ENCODE assay signal across 11 cellular contexts in genomic region chr1:16014509-16015482, GRCh38. TPM values are rescaled to one million over a fixed set of nuclear protein-coding genes. Genes with fewer than 3 reads are reported as not detected.
DNase-seq lines count a peak whose midpoint lies in the region; ATAC-seq and TF ChIP-seq lines count a peak whose summit lies in the region.
"Had no signal": no experiment of that assay in that cellular context is flagged by ENCODE, and none has a peak within 500 bp of the region (broad histone marks: within the 10 kb centered on the region; RNA-seq: fewer than 3 reads in every experiment).

No MANE protein-coding gene starts in this region.

- CTCF ChIA-PET in HEK293T (lab: Yijun Ruan, JAX), result no interaction called here

- TF ChIP-seq CTCF in natural killer cell (IDR thresholded peaks at IDR 0.05) (no peak), chondrocyte (IDR thresholded peaks at IDR 0.05) (no peak), nephron (IDR thresholded peaks at IDR 0.05; ENCODE audit: unreplicated experiment in 3 of 3) (no peak), vagina (IDR thresholded peaks at IDR 0.05) (no peak)

- intact Hi-C loops in natural killer cell (cut with micrococcal nuclease) (no loop called here), vagina (cut with DNase I) (no loop called here)

- H3K4me1 Mint-ChIP-seq in natural killer cell (peaks cover 0 to 11% of the 10 kb centered on the region in 2 donors), chondrocyte (ENCODE audit: low read depth) (peaks cover 69% of the 10 kb centered on the region), nephron (peaks cover 58% of the 10 kb centered on the region)
- peaks cover 0 to 3% of the 10 kb centered on the region in 2 donors for H3K4me1 Mint-ChIP-seq in natural killer cell treated with Interleukin-12 subunit alpha and Interleukin-12 subunit beta and Interleukin-15 and Interleukin-18, amount 100 ng/mL, for 72 hours (ENCODE audit: low read depth in 2 of 2)

- H3K4me3 Mint-ChIP-seq in natural killer cell (peak overlapping the region; percentile 21), chondrocyte (ENCODE audit: unreplicated experiment) (peak overlapping the region; percentile 39), nephron (peak overlapping the region; percentile 60 to 66 (median 66))
- no peak overlapping the region for H3K4me3 Mint-ChIP-seq in natural killer cell treated with Interleukin-12 subunit alpha and Interleukin-12 subunit beta and Interleukin-15 and Interleukin-18, amount 100 ng/mL, for 72 hours
- H3K4me3 Mint-ChIP-seq: activated T-helper 1 cell treated with anti-CD3 and anti-CD28 coated beads, Interleukin-12 subunit alpha, Interleukin-12 subunit beta, Interleukin-2, Interleukin-4 antibody, amounts not matched to agents 30 ng/mL and 10 ng/mL and 1 ng/mL, durations not matched to agents 14 hours and 24 hours and 36 hours had no signal

- peaks cover 66% of the 10 kb centered on the region for H3K4me1 ChIP-seq in vagina

- H3K9me3 Mint-ChIP-seq in natural killer cell (no peaks in the 10 kb centered on the region), chondrocyte (ENCODE audit: low read depth) (no peaks in the 10 kb centered on the region), nephron (no peaks in the 10 kb centered on the region)
- no peaks in the 10 kb centered on the region for H3K9me3 Mint-ChIP-seq in natural killer cell treated with Interleukin-12 subunit alpha and Interleukin-12 subunit beta and Interleukin-15 and Interleukin-18, amount 100 ng/mL, for 72 hours
- H3K9me3 Mint-ChIP-seq: activated T-helper 1 cell treated with anti-CD3 and anti-CD28 coated beads, Interleukin-12 subunit alpha, Interleukin-12 subunit beta, Interleukin-2, Interleukin-4 antibody, amounts not matched to agents 30 ng/mL and 10 ng/mL and 1 ng/mL, durations not matched to agents 14 hours and 24 hours and 36 hours; endodermal cell had no signal

- H3K4me3 ChIP-seq in vagina, result no peak overlapping the region

- no peaks in the 10 kb centered on the region for H3K36me3 ChIP-seq in vagina

- H3K27ac ChIP-seq in vagina (peak overlapping the region; percentile 94), caudate nucleus (ENCODE audit: low read depth, low read length) (no peak overlapping the region)

- ATAC-seq in natural killer cell, result no peak
- no peak for ATAC-seq in natural killer cell treated with Interleukin-12 subunit alpha and Interleukin-12 subunit beta and Interleukin-15 and Interleukin-18, amount 100 ng/mL, for 72 hours

- no peaks in the 10 kb centered on the region for H3K27me3 ChIP-seq in vagina

- no peak for TF ChIP-seq POLR2A in vagina (IDR thresholded peaks at IDR 0.05)

- POLR2A ChIA-PET in HEK293T (lab: Yijun Ruan, JAX), result interaction anchor here (1.0 kb wide), 1 partner anchor 39 kb away, joined by 3 read pairs; the partner anchor contains the start of gene ZBTB17

- H3K27me3 Mint-ChIP-seq in natural killer cell (ENCODE audit: low read depth in 2 of 2) (no peaks in the 10 kb centered on the region), chondrocyte (ENCODE audit: low read depth) (no peaks in the 10 kb centered on the region), nephron (ENCODE audit: low read depth) (peaks cover 5% of the 10 kb centered on the region)
- H3K27me3 Mint-ChIP-seq in natural killer cell treated with Interleukin-12 subunit alpha and Interleukin-12 subunit beta and Interleukin-15 and Interleukin-18, amount 100 ng/mL, for 72 hours, result peaks cover 0 to 2% of the 10 kb centered on the region in 2 donors

- H3K36me3 Mint-ChIP-seq in natural killer cell (no peaks in the 10 kb centered on the region), chondrocyte (ENCODE audit: low read depth) (peaks cover 4% of the 10 kb centered on the region), nephron (ENCODE audit: low read depth) (no peaks in the 10 kb centered on the region)
- H3K36me3 Mint-ChIP-seq in natural killer cell treated with Interleukin-12 subunit alpha and Interleukin-12 subunit beta and Interleukin-15 and Interleukin-18, amount 100 ng/mL, for 72 hours, result no peaks in the 10 kb centered on the region

- H3K9me3 ChIP-seq in vagina, result no peaks in the 10 kb centered on the region

- DNase-seq in natural killer cell, result no peak
- DNase-seq in natural killer cell treated with Interleukin-12 subunit alpha and Interleukin-12 subunit beta and Interleukin-15 and Interleukin-18, amount 100 ng/mL, for 72 hours (ENCODE audit: low spot score), result no peak
- peak; percentile 63 for DNase-seq in chondrocyte (ENCODE audit: low spot score)
- no peak for DNase-seq in vagina (ENCODE audit: extremely low spot score in 2 of 2)
- DNase-seq in caudate nucleus (lab: John Stamatoyannopoulos, UW), result no peak
- DNase-seq in T-helper 9 cell, result no peak
- no peak for DNase-seq in HEK293T (ENCODE audit: extremely low spot score)
- DNase-seq: AML-193, endodermal cell had no signal

- H3K27ac Mint-ChIP-seq in natural killer cell, result peak overlapping the region; percentile 26 to 87
- H3K27ac Mint-ChIP-seq in natural killer cell treated with Interleukin-12 subunit alpha and Interleukin-12 subunit beta and Interleukin-15 and Interleukin-18, amount 100 ng/mL, for 72 hours, result peak overlapping the region in 1 of 2 donors; percentile 47
- H3K27ac Mint-ChIP-seq in chondrocyte (ENCODE audit: unreplicated experiment), result peak overlapping the region; percentile 92
- H3K27ac Mint-ChIP-seq in nephron, result peak overlapping the region; percentile 86 to 92 (median 88)
- H3K27ac Mint-ChIP-seq: activated T-helper 1 cell treated with anti-CD3 and anti-CD28 coated beads, Interleukin-12 subunit alpha, Interleukin-12 subunit beta, Interleukin-2, Interleukin-4 antibody, amounts not matched to agents 30 ng/mL and 10 ng/mL and 1 ng/mL, durations not matched to agents 14 hours and 24 hours and 36 hours; endodermal cell had no signal

TF ChIP-seq in HEK293T, 16 proteins besides CTCF, POLR2A, EP300 and RAD21:
- no peak for TF ChIP-seq PKNOX1 (IDR thresholded peaks at IDR 0.05)
- no peak for TF ChIP-seq ELF4 (IDR thresholded peaks at IDR 0.05)
- TF ChIP-seq ZNF384 (IDR thresholded peaks at IDR 0.05), result no peak
- TF ChIP-seq NFRKB (IDR thresholded peaks at IDR 0.05), result no peak
- no peak for TF ChIP-seq TARDBP (IDR thresholded peaks at IDR 0.05)
- TF ChIP-seq SP1 (IDR thresholded peaks at IDR 0.05), result no peak
- TF ChIP-seq SUZ12 (IDR thresholded peaks at IDR 0.05), result no peak
- no peak for TF ChIP-seq LEF1 (IDR thresholded peaks at IDR 0.05; ENCODE audit: borderline replicate concordance)
- TF ChIP-seq ARNT (IDR thresholded peaks at IDR 0.05), result no peak
- TF ChIP-seq L3MBTL2 (conservative IDR thresholded peaks at IDR 0.05), result no peak

RNA-seq across cellular contexts. Expression of gene HSPB7, which starts 3.0 kb away (rescaled TPM):
- total RNA-seq in natural killer cell, result not detected
- not detected for total RNA-seq in natural killer cell treated with Interleukin-12 subunit alpha and Interleukin-12 subunit beta and Interleukin-15 and Interleukin-18, amount 100 ng/mL, for 72 hours
- 61.2 to 160 TPM (median 160 TPM) in 3 replicates for total RNA-seq in chondrocyte
- total RNA-seq in vagina, result 19.4 TPM
- total RNA-seq: activated T-helper 1 cell treated with anti-CD3 and anti-CD28 coated beads, Interleukin-12 subunit alpha, Interleukin-12 subunit beta, Interleukin-2, Interleukin-4 antibody, amounts not matched to agents 30 ng/mL and 10 ng/mL and 1 ng/mL, durations not matched to agents 14 hours and 24 hours and 36 hours had no signal

RNA-seq across cellular contexts. Expression of gene CLCNKA, which starts 7.0 kb away (rescaled TPM):
- under 1 TPM in 2 of 3 donors, not detected in 1; 0.16 to 0.33 TPM for total RNA-seq in natural killer cell
- total RNA-seq in natural killer cell treated with Interleukin-12 subunit alpha and Interleukin-12 subunit beta and Interleukin-15 and Interleukin-18, amount 100 ng/mL, for 72 hours, result under 1 TPM in 1 of 2 donors, not detected in 1; 0.24 TPM
- total RNA-seq in chondrocyte, result 0.12 to 0.31 TPM (median 0.21 TPM) in 3 replicates
- total RNA-seq in vagina, result 0.25 TPM
- total RNA-seq: activated T-helper 1 cell treated with anti-CD3 and anti-CD28 coated beads, Interleukin-12 subunit alpha, Interleukin-12 subunit beta, Interleukin-2, Interleukin-4 antibody, amounts not matched to agents 30 ng/mL and 10 ng/mL and 1 ng/mL, durations not matched to agents 14 hours and 24 hours and 36 hours had no signal

RNA-seq across cellular contexts. Expression of gene SRARP, which starts 10.8 kb away (rescaled TPM):
- not detected for total RNA-seq in natural killer cell
- total RNA-seq in natural killer cell treated with Interleukin-12 subunit alpha and Interleukin-12 subunit beta and Interleukin-15 and Interleukin-18, amount 100 ng/mL, for 72 hours, result not detected
- not detected in 3 replicates for total RNA-seq in chondrocyte
- not detected for total RNA-seq in vagina
- total RNA-seq: activated T-helper 1 cell treated with anti-CD3 and anti-CD28 coated beads, Interleukin-12 subunit alpha, Interleukin-12 subunit beta, Interleukin-2, Interleukin-4 antibody, amounts not matched to agents 30 ng/mL and 10 ng/mL and 1 ng/mL, durations not matched to agents 14 hours and 24 hours and 36 hours had no signal

RNA-seq across cellular contexts. Expression of gene CLCNKB, which starts 28.8 kb away (rescaled TPM):
- not detected for total RNA-seq in natural killer cell
- total RNA-seq in natural killer cell treated with Interleukin-12 subunit alpha and Interleukin-12 subunit beta and Interleukin-15 and Interleukin-18, amount 100 ng/mL, for 72 hours, result not detected
- 0.57 to 0.69 TPM in 2 of 3 replicates, not detected in the other for total RNA-seq in chondrocyte
- total RNA-seq in vagina, result not detected
- total RNA-seq: activated T-helper 1 cell treated with anti-CD3 and anti-CD28 coated beads, Interleukin-12 subunit alpha, Interleukin-12 subunit beta, Interleukin-2, Interleukin-4 antibody, amounts not matched to agents 30 ng/mL and 10 ng/mL and 1 ng/mL, durations not matched to agents 14 hours and 24 hours and 36 hours had no signal

RNA-seq across cellular contexts. Expression of gene ZBTB17, which starts 38.9 kb away (rescaled TPM):
- total RNA-seq in natural killer cell, result 100 to 1,000 TPM in 1 of 3 donors, 10 to 100 TPM in 2; 86.0 to 100 (median 86.9) TPM
- 100 to 1,000 TPM in 1 of 2 donors, 10 to 100 TPM in 1; 75.6 to 102 TPM for total RNA-seq in natural killer cell treated with Interleukin-12 subunit alpha and Interleukin-12 subunit beta and Interleukin-15 and Interleukin-18, amount 100 ng/mL, for 72 hours
- total RNA-seq in chondrocyte, result 23.9 to 30.8 TPM (median 27.2 TPM) in 3 replicates
- total RNA-seq in vagina, result 38.5 TPM

Comparison
In these comparisons a context has a peak if more than half of its experiments do, and no peak if none do; other contexts are left out.
1. RNA of gene HSPB7, which starts 3.0 kb away (total RNA-seq): 61.2 to 160 TPM in chondrocyte and 19.4 TPM in vagina (single experiment); not detected in natural killer cell and not detected in natural killer cell treated with Interleukin-12 subunit alpha and Interleukin-12 subunit beta and Interleukin-15 and Interleukin-18, amount 100 ng/mL, for 72 hours; every median in the first group is over 10 times any median in the second.